Comparison of ENCODE assay signal across 1 cellular context in genomic region chr7:17558135-17558534, GRCh38.
TF ChIP-seq lines count a peak whose summit lies in the region.

No MANE protein-coding gene starts in this region.

TF ChIP-seq in HepG2, 621 proteins besides CTCF, POLR2A, EP300 and RAD21:
- TF ChIP-seq CREB1 (IDR thresholded peaks at IDR 0.05) (0 out of 2 replicates have a peak, but pooled peaks have one; percentile 31), CREB1 (CRISPR knock-in tag; IDR thresholded peaks at IDR 0.05) (no peak), ZMYM2 (CRISPR knock-in tag; IDR thresholded peaks at IDR 0.05) (no peak), ZNF143 (CRISPR knock-in tag; IDR thresholded peaks at IDR 0.05) (no peak), HOXA7 (CRISPR knock-in tag; IDR thresholded peaks at IDR 0.05) (no peak), ZNF564 (CRISPR knock-in tag; IDR thresholded peaks at IDR 0.05) (no peak), STAT5B (CRISPR knock-in tag; IDR thresholded peaks at IDR 0.05) (no peak), BCL3 (CRISPR knock-in tag; IDR thresholded peaks at IDR 0.05) (no peak), ATF7 (IDR thresholded peaks at IDR 0.05) (peak; percentile 85), ATF7 (CRISPR knock-in tag; IDR thresholded peaks at IDR 0.05) (no peak), PAF1 (CRISPR knock-in tag; IDR thresholded peaks at IDR 0.05) (no peak)
